Comparison of ENCODE assay signal across 16 cellular contexts in genomic region chr1:152491537-152491936, GRCh38. TPM values are rescaled to one million over a fixed set of nuclear protein-coding genes. Genes with fewer than 3 reads are reported as not detected.
DNase-seq lines count a peak whose midpoint lies in the region; FAIRE-seq and TF ChIP-seq lines count a peak whose summit lies in the region.
"Not testable (repeated sequence)": the region's sequence is repeated elsewhere in the genome, so short reads cannot be mapped to it uniquely, and the experiment has no call there.
"Had no signal": no experiment of that assay in that cellular context is flagged by ENCODE, and none has a peak within 500 bp of the region (broad histone marks: within the 10 kb centered on the region; RNA-seq: fewer than 3 reads in every experiment).

No MANE protein-coding gene starts in this region.

- H4K20me1 ChIP-seq in mammary epithelial cell (ENCODE audit: insufficient read depth, low read length); keratinocyte (ENCODE audit: control insufficient read depth, extremely low read depth, insufficient read depth, low read length): not testable (repeated sequence)

- H3K9ac ChIP-seq in mammary epithelial cell (ENCODE audit: insufficient read depth, low read length); keratinocyte (ENCODE audit: control insufficient read depth, extremely low read depth, insufficient read depth, low read length): not testable (repeated sequence)

- CTCF ChIA-PET in BJ (lab: Yijun Ruan, JAX) (interaction anchor here (1.0 to 3.1 kb wide), 4 partner anchors 11 to 42 kb away, joined by 3 to 13 read pairs (median 4); no protein-coding TSS in a partner anchor), RWPE1 (lab: Yijun Ruan, JAX) (interaction anchor here (0.7 kb wide), 2 partner anchors 12 to 247 kb away, joined by 3 to 8 read pairs; no protein-coding TSS in a partner anchor), mammary epithelial cell (lab: Charles Lee; ENCODE audit: low non-redundant PET) (interaction anchor here (0.6 to 0.7 kb wide), 2 partner anchors 9 to 30 kb away, joined by 6 to 8 read pairs; no protein-coding TSS in a partner anchor)

- H3K9me3 ChIP-seq in mammary epithelial cell (replicated peaks; ENCODE audit: insufficient read depth, low read length); keratinocyte (ENCODE audit: control insufficient read depth, low read depth, low read length): not testable (repeated sequence)

- POLR2A ChIA-PET in BJ (lab: Charles Lee); RWPE1 (lab: Yijun Ruan, JAX; ENCODE audit: low non-redundant PET): not testable (repeated sequence)

- H3K4me3 ChIP-seq in BJ (ENCODE audit: low read depth, low read length); GM12864 (ENCODE audit: low read depth, low read length); mammary epithelial cell (replicated peaks in 1 of 3; ENCODE audit: insufficient read depth in 1 of 3, low read depth in 2 of 3, low read length in 3 of 3); keratinocyte (ENCODE audit: control insufficient read depth in 2 of 3, extremely low read depth in 1 of 3, insufficient read depth in 2 of 3, low read depth in 1 of 3, low read length in 3 of 3); retinal pigment epithelial cell (ENCODE audit: low read length): not testable (repeated sequence)

- not testable (repeated sequence) for H3K36me3 ChIP-seq in BJ (ENCODE audit: control insufficient read depth, insufficient read depth, low read length); mammary epithelial cell (ENCODE audit: insufficient read depth, low read length); keratinocyte (ENCODE audit: control insufficient read depth in 2 of 2, extremely low read depth in 1 of 2, insufficient read depth in 2 of 2, low read length in 2 of 2)

- dilution Hi-C loops in mammary epithelial cell (cut with HindIII; ENCODE audit: low sequenced_read_pairs); keratinocyte (cut with MboI; ENCODE audit: extremely low pct_ligation_motif_present, low sequenced_read_pairs): not testable (repeated sequence)

- H3K4me2 ChIP-seq in mammary epithelial cell (ENCODE audit: insufficient read depth, low read depth, low read length); keratinocyte (ENCODE audit: control insufficient read depth, extremely low read depth, insufficient read depth, low read depth, low read length): not testable (repeated sequence)

- in situ Hi-C loops in KBM-7 (cut with MboI; ENCODE audit: low pct_unique_long_range_greater_than_20kb, low sequenced_read_pairs); mammary epithelial cell (cut with MboI; ENCODE audit: low sequenced_read_pairs in 2 of 2): not testable (repeated sequence)

- not testable (repeated sequence) for H3K27me3 ChIP-seq in BJ (ENCODE audit: control insufficient read depth, insufficient read depth, low read length); mammary epithelial cell (ENCODE audit: insufficient read depth, low read length); keratinocyte (ENCODE audit: control insufficient read depth, extremely low read depth, insufficient read depth, low read length)

- TF ChIP-seq CTCF in BJ (IDR thresholded peaks at IDR 0.05; ENCODE audit: insufficient read depth, low read depth, low read length) (peak; percentile 17; the same call in 1 of the 2 replicates), GM12864 (IDR thresholded peaks at IDR 0.05; ENCODE audit: low read depth, low read length, missing control alignments) (peak; percentile 18), RWPE1 (conservative IDR thresholded peaks at IDR 0.05; ENCODE audit: low read depth) (peak; percentile 19; the same call in 1 of the 2 replicates), mammary epithelial cell (conservative IDR thresholded peaks at IDR 0.05 in 1 of 2, IDR thresholded peaks at IDR 0.05 in 1 of 2; ENCODE audit: extremely low read depth in 1 of 2, insufficient read depth in 1 of 2, low read depth in 1 of 2, low read length in 2 of 2) (peak; percentile 36 to 56), keratinocyte (optimal IDR thresholded peaks at IDR 0.05 in 1 of 3, IDR thresholded peaks at IDR 0.05 in 1 of 3, conservative IDR thresholded peaks at IDR 0.05 in 1 of 3; ENCODE audit: extremely low read depth in 1 of 3, insufficient read depth in 2 of 3, low read length in 3 of 3) (peak in 2 of 3 experiments; percentile 30 to 34), retinal pigment epithelial cell (conservative IDR thresholded peaks at IDR 0.05; ENCODE audit: low read depth, low read length) (peak; percentile 34)

- H2AFZ ChIP-seq in mammary epithelial cell (ENCODE audit: low read depth, low read length); keratinocyte (ENCODE audit: control insufficient read depth, low read length): not testable (repeated sequence)

- intact Hi-C loops in mammary epithelial cell (cut with micrococcal nuclease): not testable (repeated sequence)

- not testable (repeated sequence) for DNase-seq in BJ (ENCODE audit: low read depth); GM12864 (ENCODE audit: low read depth); RWPE1 (ENCODE audit: low spot score); keratinocyte (ENCODE audit: low read depth, low spot score); retinal pigment epithelial cell (ENCODE audit: low read depth)
- DNase-seq in KBM-7: peak; percentile 24
- peak; percentile 35 for DNase-seq in NAMALWA (ENCODE audit: low spot score)
- peak; percentile 39 for DNase-seq in mammary epithelial cell

- not testable (repeated sequence) for H3K9me1 ChIP-seq in keratinocyte (ENCODE audit: control insufficient read depth, extremely low read depth, insufficient read depth, low read length)

- not testable (repeated sequence) for BruUV-seq in mammary epithelial cell (replicated peaks; lab: Mats Ljungman, UMichigan)

- not testable (repeated sequence) for H3K27ac ChIP-seq in RWPE1; mammary epithelial cell (ENCODE audit: insufficient read depth, low read depth, low read length); keratinocyte (ENCODE audit: control insufficient read depth, insufficient read depth, low read length)

- H3K79me2 ChIP-seq in mammary epithelial cell (ENCODE audit: insufficient read depth, low read length); keratinocyte (ENCODE audit: control insufficient read depth, insufficient read depth, low read length): not testable (repeated sequence)

- FAIRE-seq in keratinocyte (lab: Jason Lieb, UNC): peak; percentile 36

- H3K4me1 ChIP-seq in mammary epithelial cell (ENCODE audit: insufficient read depth, low read length): peaks cover 11% of the 10 kb centered on the region
- H3K4me1 ChIP-seq in keratinocyte (ENCODE audit: control insufficient read depth, extremely low read depth, insufficient read depth, low read length): peaks cover 12% of the 10 kb centered on the region

RNA-seq across cellular contexts. Expression of gene LCE5A, which starts 19.1 kb away (rescaled TPM):
- not detected in 2 replicates for polyA plus RNA-seq in BJ (2011; rRNA removed)
- polyA minus RNA-seq in BJ (2011; rRNA and poly(A)+ RNA removed): not detected in 2 replicates
- total RNA-seq in mammary epithelial cell: not detected
- not detected for polyA plus RNA-seq in mammary epithelial cell
- not detected for polyA minus RNA-seq in mammary epithelial cell
- not detected in 3 replicates for polyA plus RNA-seq in keratinocyte
- polyA plus RNA-seq in keratinocyte (2011; ENCODE audit: low read depth): not detected
- polyA plus RNA-seq in keratinocyte (2011; cell fraction: cytosol; rRNA removed): not detected in 2 replicates
- not detected in 2 replicates for polyA plus RNA-seq in keratinocyte (2011; cell fraction: nucleus; rRNA removed)
- polyA plus RNA-seq in keratinocyte (2012; ENCODE audit: low replicate concordance): 1.0 TPM in 1 of 2 replicates, not detected in the other
- polyA minus RNA-seq in keratinocyte: not detected in 3 replicates
- not detected for polyA minus RNA-seq in keratinocyte (2011; cell fraction: cytosol; rRNA and poly(A)+ RNA removed)
- polyA minus RNA-seq in keratinocyte (2011; cell fraction: nucleus; rRNA and poly(A)+ RNA removed): not detected in 2 replicates
- total RNA-seq: activated CD8-positive, alpha-beta memory T cell treated with anti-CD3 and anti-CD28 coated beads, Interleukin-2, amount 10 ng/mL, durations not matched to agents 7 days and 5 days; fibroblast of lung; HFFc6; mononuclear cell; osteoblast; smooth muscle cell; T-cell; uterus had no signal
- polyA plus RNA-seq: fibroblast of lung, smooth muscle cell had no signal

RNA-seq across cellular contexts. Expression of gene CRCT1, which starts 22.7 kb away (rescaled TPM):
- polyA plus RNA-seq in BJ (2011; rRNA removed) (not detected in 2 replicates), mammary epithelial cell (0.99 TPM), keratinocyte (6.4 to 11.4 TPM (median 9.0 TPM) in 3 replicates)
- 0.28 TPM in 1 of 2 replicates, not detected in the other for polyA minus RNA-seq in BJ (2011; rRNA and poly(A)+ RNA removed)
- 1 to 10 TPM in 1 of 2 donors, not detected in 1; 2.5 TPM for total RNA-seq in mammary epithelial cell
- polyA minus RNA-seq in mammary epithelial cell (not detected), keratinocyte (0.89 to 2.3 TPM (median 1.4 TPM) in 3 replicates)
- polyA plus RNA-seq in keratinocyte (2011; ENCODE audit: low read depth): 218 TPM
- 8.1 and 10.9 TPM in 2 replicates for polyA plus RNA-seq in keratinocyte (2011; cell fraction: cytosol; rRNA removed)
- polyA plus RNA-seq in keratinocyte (2011; cell fraction: nucleus; rRNA removed): 7.9 and 11.6 TPM in 2 replicates
- 23.0 and 2,288 TPM in 2 replicates for polyA plus RNA-seq in keratinocyte (2012; ENCODE audit: low replicate concordance)
- 16.9 TPM for polyA minus RNA-seq in keratinocyte (2011; cell fraction: cytosol; rRNA and poly(A)+ RNA removed)
- 2.3 and 10.0 TPM in 2 replicates for polyA minus RNA-seq in keratinocyte (2011; cell fraction: nucleus; rRNA and poly(A)+ RNA removed)
- total RNA-seq: activated CD8-positive, alpha-beta memory T cell treated with anti-CD3 and anti-CD28 coated beads, Interleukin-2, amount 10 ng/mL, durations not matched to agents 7 days and 5 days; fibroblast of lung; HFFc6; mononuclear cell; osteoblast; smooth muscle cell; T-cell; uterus had no signal
- polyA plus RNA-seq: fibroblast of lung, smooth muscle cell had no signal
